Comparison of ENCODE assay signal across 8 cellular contexts in the genomic region with DNA sequence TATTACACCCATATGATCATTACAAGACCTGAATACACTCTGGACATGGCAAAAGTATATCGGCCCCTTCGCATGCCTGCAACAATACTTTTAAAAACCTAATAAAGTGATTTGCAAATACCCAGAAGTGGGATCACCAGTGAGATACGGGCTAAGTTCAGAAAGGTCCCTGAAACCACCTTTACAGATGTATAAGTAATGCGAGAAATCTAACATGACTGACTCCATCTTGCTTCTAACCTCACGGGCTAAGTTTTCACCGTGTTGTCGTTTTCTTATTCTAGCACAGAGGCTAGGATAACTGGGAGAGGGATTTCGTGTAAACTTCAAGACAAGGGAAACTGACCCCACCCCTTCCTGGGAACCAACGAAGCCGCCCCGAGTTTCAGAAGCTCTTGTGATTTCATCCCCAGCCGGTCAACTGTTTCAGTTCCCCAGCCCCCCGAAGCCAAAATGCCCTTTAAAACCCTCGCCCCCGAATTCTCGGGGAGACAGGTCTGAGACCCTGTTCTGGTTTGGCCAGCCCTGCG. TPM values are rescaled to one million over a fixed set of nuclear protein-coding genes. Genes with fewer than 3 reads are reported as not detected.
DNase-seq lines count a peak whose midpoint lies in the region; ATAC-seq lines count a peak whose summit lies in the region.

No MANE protein-coding gene starts in this region.

- DNase-seq in EL = peak; percentile 44
- DNase-seq in NCI-H748 treated with DMSO at 0.1 percent for 48 hours (lab: John Stamatoyannopoulos, UW) = peak; percentile 10
- DNase-seq in left lobe of liver (ENCODE audit: low spot score) = no peak
- DNase-seq in NCI-H526 treated with DMSO at 0.1 percent for 48 hours (lab: John Stamatoyannopoulos, UW) = no peak
- DNase-seq in middle frontal gyrus (ENCODE audit: extremely low spot score, low spot score) = no peak

- H3K27ac ChIP-seq in cingulate gyrus (ENCODE audit: low read depth, low read length) = peak overlapping the region; percentile 84
- H3K27ac ChIP-seq in temporal lobe (ENCODE audit: low read depth, low read length) = peak overlapping the region; percentile 86

- ATAC-seq in GM21786 (IDR thresholded peaks at IDR 0.05; ENCODE audit: unreplicated experiment) = peak; percentile 47
- ATAC-seq in left lobe of liver = peak; percentile 57

RNA-seq across cellular contexts. Expression of gene NEK3, which starts 0.7 kb away (rescaled TPM):
- total RNA-seq in left lobe of liver (3.8 TPM), temporal lobe (9.8 TPM)

RNA-seq across cellular contexts. Expression of gene NEK5, which starts 29.8 kb away (rescaled TPM):
- total RNA-seq in left lobe of liver = 0.05 TPM
- 0.74 TPM for total RNA-seq in temporal lobe

Comparison
In these comparisons a context has a peak if more than half of its experiments do, and no peak if none do; other contexts are left out.
1. DNase-seq: peak in EL (single experiment) and NCI-H748 treated with DMSO at 0.1 percent for 48 hours (single experiment); none in left lobe of liver (single experiment), NCI-H526 treated with DMSO at 0.1 percent for 48 hours (single experiment) and middle frontal gyrus (single experiment).